ENCODE assay signal across 2 cellular contexts in the genomic region with DNA sequence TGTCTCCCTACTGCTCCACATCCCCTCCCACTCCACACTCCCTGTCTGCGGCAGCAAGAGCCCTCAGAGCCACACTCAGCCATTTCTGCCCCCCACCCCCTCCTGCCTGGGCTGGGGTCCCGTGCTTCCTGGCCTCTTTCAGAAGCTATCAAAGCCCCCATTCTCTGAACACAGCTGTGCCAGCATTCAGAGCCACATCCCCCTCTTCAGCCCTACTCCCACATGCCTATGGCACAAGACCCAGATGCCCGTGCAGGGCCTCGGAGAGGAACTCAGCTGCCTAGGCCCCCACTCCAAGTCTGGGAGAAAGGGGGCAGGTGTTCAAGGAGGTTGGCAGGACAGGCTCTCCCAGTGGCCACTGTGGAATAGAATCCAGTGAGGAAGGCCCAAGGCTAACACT.
TF ChIP-seq lines count a peak whose summit lies in the region.

No MANE protein-coding gene starts in this region.

TF ChIP-seq in SK-N-SH, 30 proteins besides CTCF, POLR2A, EP300 and RAD21 (continued from another document):
- TF ChIP-seq, protein P1, sequence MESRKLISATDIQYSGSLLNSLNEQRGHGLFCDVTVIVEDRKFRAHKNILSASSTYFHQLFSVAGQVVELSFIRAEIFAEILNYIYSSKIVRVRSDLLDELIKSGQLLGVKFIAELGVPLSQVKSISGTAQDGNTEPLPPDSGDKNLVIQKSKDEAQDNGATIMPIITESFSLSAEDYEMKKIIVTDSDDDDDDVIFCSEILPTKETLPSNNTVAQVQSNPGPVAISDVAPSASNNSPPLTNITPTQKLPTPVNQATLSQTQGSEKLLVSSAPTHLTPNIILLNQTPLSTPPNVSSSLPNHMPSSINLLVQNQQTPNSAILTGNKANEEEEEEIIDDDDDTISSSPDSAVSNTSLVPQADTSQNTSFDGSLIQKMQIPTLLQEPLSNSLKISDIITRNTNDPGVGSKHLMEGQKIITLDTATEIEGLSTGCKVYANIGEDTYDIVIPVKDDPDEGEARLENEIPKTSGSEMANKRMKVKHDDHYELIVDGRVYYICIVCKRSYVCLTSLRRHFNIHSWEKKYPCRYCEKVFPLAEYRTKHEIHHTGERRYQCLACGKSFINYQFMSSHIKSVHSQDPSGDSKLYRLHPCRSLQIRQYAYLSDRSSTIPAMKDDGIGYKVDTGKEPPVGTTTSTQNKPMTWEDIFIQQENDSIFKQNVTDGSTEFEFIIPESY (IDR thresholded peaks at IDR 0.05; ENCODE audit: borderline replicate concordance, low read depth) = no peak
- TF ChIP-seq JUND (IDR thresholded peaks at IDR 0.05) (no peak), MEF2A (IDR thresholded peaks at IDR 0.05; ENCODE audit: borderline replicate concordance, low read depth) (no peak), FOSL2 (IDR thresholded peaks at IDR 0.05; ENCODE audit: borderline replicate concordance, low read depth) (no peak)
- TF ChIP-seq, protein P2, sequence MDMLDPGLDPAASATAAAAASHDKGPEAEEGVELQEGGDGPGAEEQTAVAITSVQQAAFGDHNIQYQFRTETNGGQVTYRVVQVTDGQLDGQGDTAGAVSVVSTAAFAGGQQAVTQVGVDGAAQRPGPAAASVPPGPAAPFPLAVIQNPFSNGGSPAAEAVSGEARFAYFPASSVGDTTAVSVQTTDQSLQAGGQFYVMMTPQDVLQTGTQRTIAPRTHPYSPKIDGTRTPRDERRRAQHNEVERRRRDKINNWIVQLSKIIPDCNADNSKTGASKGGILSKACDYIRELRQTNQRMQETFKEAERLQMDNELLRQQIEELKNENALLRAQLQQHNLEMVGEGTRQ (IDR thresholded peaks at IDR 0.05; ENCODE audit: borderline replicate concordance, low read depth, low read length) = no peak

TF ChIP-seq in SK-N-SH treated with all-trans-retinoic acid at 6 μM for 48 hours, 23 proteins besides CTCF, POLR2A, EP300 and RAD21 (continued from another document):
- TF ChIP-seq, protein P3, sequence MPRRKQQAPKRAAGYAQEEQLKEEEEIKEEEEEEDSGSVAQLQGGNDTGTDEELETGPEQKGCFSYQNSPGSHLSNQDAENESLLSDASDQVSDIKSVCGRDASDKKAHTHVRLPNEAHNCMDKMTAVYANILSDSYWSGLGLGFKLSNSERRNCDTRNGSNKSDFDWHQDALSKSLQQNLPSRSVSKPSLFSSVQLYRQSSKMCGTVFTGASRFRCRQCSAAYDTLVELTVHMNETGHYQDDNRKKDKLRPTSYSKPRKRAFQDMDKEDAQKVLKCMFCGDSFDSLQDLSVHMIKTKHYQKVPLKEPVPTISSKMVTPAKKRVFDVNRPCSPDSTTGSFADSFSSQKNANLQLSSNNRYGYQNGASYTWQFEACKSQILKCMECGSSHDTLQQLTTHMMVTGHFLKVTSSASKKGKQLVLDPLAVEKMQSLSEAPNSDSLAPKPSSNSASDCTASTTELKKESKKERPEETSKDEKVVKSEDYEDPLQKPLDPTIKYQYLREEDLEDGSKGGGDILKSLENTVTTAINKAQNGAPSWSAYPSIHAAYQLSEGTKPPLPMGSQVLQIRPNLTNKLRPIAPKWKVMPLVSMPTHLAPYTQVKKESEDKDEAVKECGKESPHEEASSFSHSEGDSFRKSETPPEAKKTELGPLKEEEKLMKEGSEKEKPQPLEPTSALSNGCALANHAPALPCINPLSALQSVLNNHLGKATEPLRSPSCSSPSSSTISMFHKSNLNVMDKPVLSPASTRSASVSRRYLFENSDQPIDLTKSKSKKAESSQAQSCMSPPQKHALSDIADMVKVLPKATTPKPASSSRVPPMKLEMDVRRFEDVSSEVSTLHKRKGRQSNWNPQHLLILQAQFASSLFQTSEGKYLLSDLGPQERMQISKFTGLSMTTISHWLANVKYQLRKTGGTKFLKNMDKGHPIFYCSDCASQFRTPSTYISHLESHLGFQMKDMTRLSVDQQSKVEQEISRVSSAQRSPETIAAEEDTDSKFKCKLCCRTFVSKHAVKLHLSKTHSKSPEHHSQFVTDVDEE (CRISPR knock-in tag; IDR thresholded peaks at IDR 0.05) = no peak
- no peak for TF ChIP-seq GLIS3 (CRISPR knock-in tag; IDR thresholded peaks at IDR 0.05)
- no peak for TF ChIP-seq ZNF8 (CRISPR knock-in tag; IDR thresholded peaks at IDR 0.05)
- no peak for TF ChIP-seq BACH2 (CRISPR knock-in tag; IDR thresholded peaks at IDR 0.05; ENCODE audit: borderline replicate concordance)
- TF ChIP-seq ARNTL (CRISPR knock-in tag; IDR thresholded peaks at IDR 0.05; ENCODE audit: borderline replicate concordance, low read depth) = no peak
- TF ChIP-seq, protein P4, sequence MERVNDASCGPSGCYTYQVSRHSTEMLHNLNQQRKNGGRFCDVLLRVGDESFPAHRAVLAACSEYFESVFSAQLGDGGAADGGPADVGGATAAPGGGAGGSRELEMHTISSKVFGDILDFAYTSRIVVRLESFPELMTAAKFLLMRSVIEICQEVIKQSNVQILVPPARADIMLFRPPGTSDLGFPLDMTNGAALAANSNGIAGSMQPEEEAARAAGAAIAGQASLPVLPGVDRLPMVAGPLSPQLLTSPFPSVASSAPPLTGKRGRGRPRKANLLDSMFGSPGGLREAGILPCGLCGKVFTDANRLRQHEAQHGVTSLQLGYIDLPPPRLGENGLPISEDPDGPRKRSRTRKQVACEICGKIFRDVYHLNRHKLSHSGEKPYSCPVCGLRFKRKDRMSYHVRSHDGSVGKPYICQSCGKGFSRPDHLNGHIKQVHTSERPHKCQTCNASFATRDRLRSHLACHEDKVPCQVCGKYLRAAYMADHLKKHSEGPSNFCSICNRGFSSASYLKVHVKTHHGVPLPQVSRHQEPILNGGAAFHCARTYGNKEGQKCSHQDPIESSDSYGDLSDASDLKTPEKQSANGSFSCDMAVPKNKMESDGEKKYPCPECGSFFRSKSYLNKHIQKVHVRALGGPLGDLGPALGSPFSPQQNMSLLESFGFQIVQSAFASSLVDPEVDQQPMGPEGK (CRISPR knock-in tag; IDR thresholded peaks at IDR 0.05; ENCODE audit: borderline replicate concordance) = no peak
- TF ChIP-seq, protein P5, sequence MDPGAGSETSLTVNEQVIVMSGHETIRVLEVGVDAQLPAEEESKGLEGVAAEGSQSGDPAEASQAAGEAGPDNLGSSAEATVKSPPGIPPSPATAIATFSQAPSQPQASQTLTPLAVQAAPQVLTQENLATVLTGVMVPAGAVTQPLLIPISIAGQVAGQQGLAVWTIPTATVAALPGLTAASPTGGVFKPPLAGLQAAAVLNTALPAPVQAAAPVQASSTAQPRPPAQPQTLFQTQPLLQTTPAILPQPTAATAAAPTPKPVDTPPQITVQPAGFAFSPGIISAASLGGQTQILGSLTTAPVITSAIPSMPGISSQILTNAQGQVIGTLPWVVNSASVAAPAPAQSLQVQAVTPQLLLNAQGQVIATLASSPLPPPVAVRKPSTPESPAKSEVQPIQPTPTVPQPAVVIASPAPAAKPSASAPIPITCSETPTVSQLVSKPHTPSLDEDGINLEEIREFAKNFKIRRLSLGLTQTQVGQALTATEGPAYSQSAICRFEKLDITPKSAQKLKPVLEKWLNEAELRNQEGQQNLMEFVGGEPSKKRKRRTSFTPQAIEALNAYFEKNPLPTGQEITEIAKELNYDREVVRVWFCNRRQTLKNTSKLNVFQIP (CRISPR knock-in tag; IDR thresholded peaks at IDR 0.05; ENCODE audit: borderline replicate concordance, low read depth) = no peak
- TF ChIP-seq ISL1 (CRISPR knock-in tag; IDR thresholded peaks at IDR 0.05) = no peak
- TF ChIP-seq, protein P6, sequence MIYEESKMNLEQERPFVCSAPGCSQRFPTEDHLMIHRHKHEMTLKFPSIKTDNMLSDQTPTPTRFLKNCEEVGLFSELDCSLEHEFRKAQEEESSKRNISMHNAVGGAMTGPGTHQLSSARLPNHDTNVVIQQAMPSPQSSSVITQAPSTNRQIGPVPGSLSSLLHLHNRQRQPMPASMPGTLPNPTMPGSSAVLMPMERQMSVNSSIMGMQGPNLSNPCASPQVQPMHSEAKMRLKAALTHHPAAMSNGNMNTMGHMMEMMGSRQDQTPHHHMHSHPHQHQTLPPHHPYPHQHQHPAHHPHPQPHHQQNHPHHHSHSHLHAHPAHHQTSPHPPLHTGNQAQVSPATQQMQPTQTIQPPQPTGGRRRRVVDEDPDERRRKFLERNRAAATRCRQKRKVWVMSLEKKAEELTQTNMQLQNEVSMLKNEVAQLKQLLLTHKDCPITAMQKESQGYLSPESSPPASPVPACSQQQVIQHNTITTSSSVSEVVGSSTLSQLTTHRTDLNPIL (CRISPR knock-in tag; IDR thresholded peaks at IDR 0.05; ENCODE audit: low read depth) = no peak
- no peak for TF ChIP-seq RARB (CRISPR knock-in tag; IDR thresholded peaks at IDR 0.05)
- TF ChIP-seq, protein P7, sequence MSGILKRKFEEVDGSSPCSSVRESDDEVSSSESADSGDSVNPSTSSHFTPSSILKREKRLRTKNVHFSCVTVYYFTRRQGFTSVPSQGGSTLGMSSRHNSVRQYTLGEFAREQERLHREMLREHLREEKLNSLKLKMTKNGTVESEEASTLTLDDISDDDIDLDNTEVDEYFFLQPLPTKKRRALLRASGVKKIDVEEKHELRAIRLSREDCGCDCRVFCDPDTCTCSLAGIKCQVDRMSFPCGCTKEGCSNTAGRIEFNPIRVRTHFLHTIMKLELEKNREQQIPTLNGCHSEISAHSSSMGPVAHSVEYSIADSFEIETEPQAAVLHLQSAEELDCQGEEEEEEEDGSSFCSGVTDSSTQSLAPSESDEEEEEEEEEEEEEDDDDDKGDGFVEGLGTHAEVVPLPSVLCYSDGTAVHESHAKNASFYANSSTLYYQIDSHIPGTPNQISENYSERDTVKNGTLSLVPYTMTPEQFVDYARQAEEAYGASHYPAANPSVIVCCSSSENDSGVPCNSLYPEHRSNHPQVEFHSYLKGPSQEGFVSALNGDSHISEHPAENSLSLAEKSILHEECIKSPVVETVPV (CRISPR knock-in tag; IDR thresholded peaks at IDR 0.05) = no peak
- TF ChIP-seq OSR1 (CRISPR knock-in tag; IDR thresholded peaks at IDR 0.05) = no peak
